ENCODE assay signal across 20 cellular contexts in the genomic region with DNA sequence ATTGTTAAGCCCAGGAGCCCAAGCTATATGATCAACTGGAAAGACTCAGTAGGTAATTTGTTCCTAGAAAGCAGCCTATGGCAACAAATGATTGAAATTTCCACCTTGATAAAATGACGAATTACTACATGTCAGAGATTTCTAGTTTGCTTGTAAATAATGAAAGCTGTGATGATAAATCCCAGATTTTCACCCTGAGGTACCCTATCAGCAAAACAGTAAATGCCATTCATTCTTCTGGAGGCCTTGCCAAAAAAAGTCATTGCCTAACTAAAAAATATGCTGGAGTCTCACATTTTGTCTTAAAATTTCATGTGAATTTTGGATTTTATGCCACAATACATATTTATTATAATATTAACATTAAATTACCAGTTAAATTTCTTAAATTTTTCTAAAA.
"Had no signal": no experiment of that assay in that cellular context is flagged by ENCODE, and none has a peak within 500 bp of the region (broad histone marks: within the 10 kb centered on the region; RNA-seq: fewer than 3 reads in every experiment).

No MANE protein-coding gene starts in this region.

- H3K4me1 ChIP-seq: breast epithelium had no signal

- DNase-seq: activated CD4-positive, alpha-beta T cell treated with anti-CD3 and anti-CD28 coated beads for 4 hours; activated CD8-positive, alpha-beta memory T cell treated with anti-CD3 and anti-CD28 coated beads, Interleukin-2, amount 50 U/mL, for 4 hours; activated CD8-positive, alpha-beta T cell treated with anti-CD3 and anti-CD28 coated beads for 36 hours; activated naive CD4-positive, alpha-beta T cell treated with anti-CD3 and anti-CD28 coated beads, Interleukin-2, amount 50 U/mL, for 16 hours; activated naive CD8-positive, alpha-beta T cell treated with anti-CD3 and anti-CD28 coated beads, Interleukin-2, amount 10 ng/mL, durations not matched to agents 7 days and 5 days; amniotic stem cell; caudate nucleus; KG1; NCI-H1048; NCI-H146; NCI-H1930; NCI-H2107; NCI-H2171 treated with DMSO at 0.1 percent for 48 hours; NCI-H345; NCI-H510A; NCI-H526 treated with DMSO at 0.1 percent for 48 hours; NCI-H82 had no signal

- H3K9me3 Mint-ChIP-seq: activated CD8-positive, alpha-beta T cell treated with anti-CD3 and anti-CD28 coated beads for 36 hours; activated naive CD8-positive, alpha-beta T cell treated with anti-CD3 and anti-CD28 coated beads, Interleukin-2, amount 10 ng/mL, durations not matched to agents 7 days and 5 days; T-helper 1 cell treated with Interleukin-12 subunit alpha and Interleukin-12 subunit beta and Interleukin-4 antibody, amounts not matched to agents 30 μg/mL and 1 μg/mL, for 36 hours had no signal

- H3K36me3 ChIP-seq: breast epithelium had no signal

- H3K27ac ChIP-seq: breast epithelium had no signal

- H3K4me3 Mint-ChIP-seq: activated CD8-positive, alpha-beta T cell treated with anti-CD3 and anti-CD28 coated beads for 36 hours; activated naive CD8-positive, alpha-beta T cell treated with anti-CD3 and anti-CD28 coated beads, Interleukin-2, amount 10 ng/mL, durations not matched to agents 7 days and 5 days; T-helper 1 cell treated with Interleukin-12 subunit alpha and Interleukin-12 subunit beta and Interleukin-4 antibody, amounts not matched to agents 30 μg/mL and 1 μg/mL, for 36 hours had no signal

- H3K4me3 ChIP-seq: breast epithelium had no signal

- H3K27me3 Mint-ChIP-seq: activated CD8-positive, alpha-beta T cell treated with anti-CD3 and anti-CD28 coated beads for 36 hours had no signal

- H3K9me3 ChIP-seq: breast epithelium had no signal

- H3K27ac Mint-ChIP-seq: activated CD8-positive, alpha-beta T cell treated with anti-CD3 and anti-CD28 coated beads for 36 hours; activated naive CD8-positive, alpha-beta T cell treated with anti-CD3 and anti-CD28 coated beads, Interleukin-2, amount 10 ng/mL, durations not matched to agents 7 days and 5 days; T-helper 1 cell treated with Interleukin-12 subunit alpha and Interleukin-12 subunit beta and Interleukin-4 antibody, amounts not matched to agents 30 μg/mL and 1 μg/mL, for 36 hours had no signal

- H3K27me3 ChIP-seq: breast epithelium had no signal

- ATAC-seq: activated CD4-positive, CD25-positive, alpha-beta regulatory T cell treated with anti-CD3 and anti-CD28 coated beads, Interleukin-2, amount 50 U/mL, for 24 hours; activated CD8-positive, alpha-beta T cell treated with anti-CD3 and anti-CD28 coated beads for 36 hours had no signal

- H3K36me3 Mint-ChIP-seq: activated naive CD8-positive, alpha-beta T cell treated with anti-CD3 and anti-CD28 coated beads, Interleukin-2, amount 10 ng/mL, durations not matched to agents 7 days and 5 days had no signal
